In the genomic region with DNA sequence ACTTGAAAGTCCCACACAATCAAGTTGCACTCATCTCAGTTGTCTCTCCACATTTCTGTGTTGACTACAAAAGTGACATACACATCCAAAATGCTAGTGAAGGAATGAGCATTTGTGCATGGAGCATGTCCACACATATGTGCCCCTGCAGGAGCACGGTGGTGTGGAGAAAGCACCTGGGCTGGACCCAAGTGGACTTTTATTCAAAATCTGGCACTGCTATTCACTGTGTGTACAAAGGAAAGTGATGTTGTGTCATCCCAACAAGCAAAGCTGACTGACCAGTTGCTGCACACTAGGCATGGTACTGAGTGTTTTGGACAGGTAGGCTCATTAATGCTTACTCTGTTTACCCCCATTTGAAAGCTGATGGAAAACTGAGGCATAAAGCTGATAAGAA, we compare ENCODE assay signal across 34 cellular contexts. TPM values are rescaled to one million over a fixed set of nuclear protein-coding genes. Genes with fewer than 3 reads are reported as not detected.
A peak's percentile ranks its signal among the peaks of the same experiment; 100 is the strongest.
DNase-seq lines count a peak whose midpoint lies in the region; ATAC-seq, FAIRE-seq and TF ChIP-seq lines count a peak whose summit lies in the region.
"Had no signal": no experiment of that assay in that cellular context is flagged by ENCODE, and none has a peak within 500 bp of the region (broad histone marks: within the 10 kb centered on the region; RNA-seq: fewer than 3 reads in every experiment).

No MANE protein-coding gene starts in this region.

- H3K36me3 Mint-ChIP-seq in CD14-positive monocyte = peaks cover 72 to 89% of the 10 kb centered on the region in 2 donors

- TF ChIP-seq CTCF in CD14-positive monocyte (IDR thresholded peaks at IDR 0.05) (no peak), bronchial epithelial cell (IDR thresholded peaks at IDR 0.05; ENCODE audit: insufficient read depth, low read length, severe bottlenecking) (no peak)

- DNase-seq in activated effector memory CD4-positive, alpha-beta T cell treated with anti-CD3 and anti-CD28 coated beads, Interleukin-2, amount 50 U/mL, for 16 hours = peak; percentile 19
- no peak for DNase-seq in activated effector memory CD4-positive, alpha-beta T cell treated with Interleukin-2 at 50 U/mL for 16 hours
- DNase-seq in CD14-positive monocyte (ENCODE audit: low spot score) = peak; percentile 16
- no peak for DNase-seq in bronchial epithelial cell (ENCODE audit: low read depth)
- no peak for DNase-seq in left lobe of liver (ENCODE audit: low spot score)
- DNase-seq in hypothalamus (lab: John Stamatoyannopoulos, UW) = no peak
- DNase-seq in NCI-H2107 treated with DMSO at 0.1 percent for 48 hours (lab: John Stamatoyannopoulos, UW; ENCODE audit: unreplicated experiment) = no peak
- DNase-seq: 8988T; ACHN; AML-193; BE2C; C1 segment of cervical spinal cord; Caco-2; Calu3; CD4-positive, alpha-beta memory T cell; CD4-positive, alpha-beta T cell; CD4-positive, CD25-positive, alpha-beta regulatory T cell; CD8-positive, alpha-beta memory T cell; CD8-positive, alpha-beta T cell; COR-L47; DMS 273 treated with DMSO at 0.1 percent for 48 hours; DMS153; DMS53; DMS79; DMS79 treated with DMSO at 0.1 percent for 48 hours; DND-41; EL had no signal

- peaks cover 3% of the 10 kb centered on the region for H3K4me1 Mint-ChIP-seq in CD14-positive monocyte
- H3K4me1 Mint-ChIP-seq: CD4-positive, alpha-beta memory T cell; CD4-positive, CD25-positive, alpha-beta regulatory T cell; CD8-positive, alpha-beta memory T cell had no signal

- H3K36me3 ChIP-seq in bronchial epithelial cell (ENCODE audit: control insufficient read depth, insufficient read depth, low read length) = peaks cover 26% of the 10 kb centered on the region
- H3K36me3 ChIP-seq: BE2C had no signal

- H3K27me3 Mint-ChIP-seq in CD14-positive monocyte (ENCODE audit: low read depth in 3 of 3) = no peaks in the 10 kb centered on the region
- H3K27me3 Mint-ChIP-seq: B cell; CD4-positive, alpha-beta memory T cell; CD4-positive, alpha-beta T cell; CD4-positive, CD25-positive, alpha-beta regulatory T cell; CD8-positive, alpha-beta memory T cell had no signal

- H3K27ac Mint-ChIP-seq in CD14-positive monocyte = no peak overlapping the region
- H3K27ac Mint-ChIP-seq: CD4-positive, alpha-beta T cell; CD8-positive, alpha-beta memory T cell; CD8-positive, alpha-beta T cell had no signal

- H3K9me3 Mint-ChIP-seq in CD14-positive monocyte = peaks cover 15 to 24% (median 18%) of the 10 kb centered on the region in 7 donors

- intact Hi-C loops in CD14-positive monocyte (cut with micrococcal nuclease) = no loop called here

- H3K27me3 ChIP-seq in bronchial epithelial cell (ENCODE audit: control insufficient read depth, insufficient read depth, low read length) = no peaks in the 10 kb centered on the region
- H3K27me3 ChIP-seq: BE2C; BLaER1; BLaER1 treated with 17β-estradiol and CSF1 and Interleukin-3, amounts not matched to agents 10 nM and 100 nM had no signal

- no peak overlapping the region for H3K4me3 Mint-ChIP-seq in CD14-positive monocyte
- H3K4me3 Mint-ChIP-seq: B cell; CD4-positive, alpha-beta memory T cell; CD4-positive, alpha-beta T cell; CD4-positive, CD25-positive, alpha-beta regulatory T cell; CD8-positive, alpha-beta memory T cell; CD8-positive, alpha-beta T cell had no signal

- FAIRE-seq in bronchial epithelial cell (lab: Jason Lieb, UNC) = peak; percentile 89
- FAIRE-seq: A204.1, A549, D721Med had no signal

- no peak overlapping the region for H3K4me3 ChIP-seq in bronchial epithelial cell (ENCODE audit: low read depth, low read length)
- H3K4me3 ChIP-seq: A549; BLaER1; BLaER1 treated with 17β-estradiol and CSF1 and Interleukin-3, amounts not matched to agents 10 nM and 100 nM had no signal

- peak; percentile 72 for ATAC-seq in left lobe of liver
- ATAC-seq in GM21576 (IDR thresholded peaks at IDR 0.05; ENCODE audit: unreplicated experiment) = no peak
- ATAC-seq: A549; CD8-positive, alpha-beta T cell had no signal

RNA-seq across cellular contexts. Expression of gene CEP104, which starts 19.3 kb away (rescaled TPM):
- polyA plus RNA-seq in CD14-positive monocyte = 10 to 100 TPM in 1 of 2 donors, 1 to 10 TPM in 1; 8.3 to 13.0 TPM
- 15.3 and 21.5 TPM in 2 replicates for total RNA-seq in bronchial epithelial cell
- 27.5 TPM for total RNA-seq in left lobe of liver

RNA-seq across cellular contexts. Expression of gene DFFB, which starts 19.6 kb away (rescaled TPM):
- 1 to 10 TPM; 5.9 to 6.6 TPM for polyA plus RNA-seq in CD14-positive monocyte
- total RNA-seq in bronchial epithelial cell (2.6 and 3.9 TPM in 2 replicates), left lobe of liver (3.1 TPM)

RNA-seq across cellular contexts. Expression of gene LRRC47, which starts 41.4 kb away (rescaled TPM):
- polyA plus RNA-seq in CD14-positive monocyte = 10 to 100 TPM; 18.0 to 24.8 TPM
- total RNA-seq in bronchial epithelial cell (35.6 and 37.9 TPM in 2 replicates), left lobe of liver (27.5 TPM)

Comparison
In these comparisons a context has a peak if more than half of its experiments do, and no peak if none do; other contexts are left out.
1. DNase-seq: peak in activated effector memory CD4-positive, alpha-beta T cell treated with anti-CD3 and anti-CD28 coated beads, Interleukin-2, amount 50 U/mL, for 16 hours (single experiment) and CD14-positive monocyte (single experiment); none in activated effector memory CD4-positive, alpha-beta T cell treated with Interleukin-2 at 50 U/mL for 16 hours (single experiment), bronchial epithelial cell (single experiment), left lobe of liver (single experiment), hypothalamus (0 of 51) and NCI-H2107 treated with DMSO at 0.1 percent for 48 hours (single experiment).